In the genomic region with DNA sequence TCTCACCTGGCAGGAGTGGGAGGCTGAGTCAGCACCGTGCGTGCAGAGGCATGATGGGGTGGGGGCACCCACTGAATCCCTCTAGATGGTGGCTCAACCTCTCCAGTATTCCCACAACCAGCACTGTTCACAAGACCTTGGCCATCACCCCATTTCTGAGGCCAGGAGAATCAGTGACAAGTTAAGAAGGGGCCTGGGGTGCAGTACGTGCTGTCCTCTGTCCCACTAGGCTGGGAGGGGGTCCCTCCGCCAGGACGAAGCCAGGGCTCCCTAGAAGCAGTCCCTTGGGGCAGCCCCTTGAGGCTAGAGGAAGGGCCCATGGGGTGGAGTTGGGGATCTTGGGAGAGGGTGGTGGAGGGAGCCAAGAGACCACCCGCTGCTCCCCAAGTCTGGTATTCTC, we compare ENCODE assay signal across 14 cellular contexts. TPM values are rescaled to one million over a fixed set of nuclear protein-coding genes. Genes with fewer than 3 reads are reported as not detected.
"Had no signal": no experiment of that assay in that cellular context is flagged by ENCODE, and none has a peak within 500 bp of the region (broad histone marks: within the 10 kb centered on the region; RNA-seq: fewer than 3 reads in every experiment).

No MANE protein-coding gene starts in this region.

- ATAC-seq: naive thymus-derived CD8-positive, alpha-beta T cell had no signal

- H3K36me3 ChIP-seq: colonic mucosa, stomach, vagina had no signal

- H3K4me3 ChIP-seq: colonic mucosa, lung, stomach, vagina had no signal

- H3K36me3 Mint-ChIP-seq: naive thymus-derived CD8-positive, alpha-beta T cell had no signal

- H3K27me3 ChIP-seq: colonic mucosa, vagina had no signal

- H3K27ac Mint-ChIP-seq: activated B cell treated with CpG ODN at 0.5 μM for 24 hours; T-helper 1 cell treated with Interleukin-12 subunit alpha and Interleukin-12 subunit beta and Interleukin-4 antibody, amounts not matched to agents 30 μg/mL and 1 μg/mL, for 36 hours had no signal

- DNase-seq: activated B cell treated with CpG ODN at 0.5 μM for 24 hours; activated CD4-positive, alpha-beta T cell treated with anti-CD3 and anti-CD28 coated beads, Interleukin-2, amount 50 U/mL, for 1 hour; colonic mucosa; effector CD8-positive, alpha-beta T cell; hippocampal formation; kidney glomerular epithelial cell; stimulated activated CD4-positive, alpha-beta T cell treated with anti-CD3 and anti-CD28 coated beads, Interleukin-4, amount 100 ng/mL, for 4 hours; stomach had no signal

- H3K9me3 Mint-ChIP-seq: activated B cell treated with CpG ODN at 0.5 μM for 24 hours; naive thymus-derived CD8-positive, alpha-beta T cell; T-helper 1 cell treated with Interleukin-12 subunit alpha and Interleukin-12 subunit beta and Interleukin-4 antibody, amounts not matched to agents 30 μg/mL and 1 μg/mL, for 36 hours had no signal

- H3K4me1 Mint-ChIP-seq: activated B cell treated with CpG ODN at 0.5 μM for 24 hours had no signal

- H3K4me3 Mint-ChIP-seq: activated B cell treated with CpG ODN at 0.5 μM for 24 hours; naive thymus-derived CD8-positive, alpha-beta T cell; T-helper 1 cell treated with Interleukin-12 subunit alpha and Interleukin-12 subunit beta and Interleukin-4 antibody, amounts not matched to agents 30 μg/mL and 1 μg/mL, for 36 hours had no signal

- H3K27ac ChIP-seq: colonic mucosa, epithelial cell of prostate, stomach, vagina had no signal

- H3K4me1 ChIP-seq: colonic mucosa, stomach, vagina had no signal

- H3K9me3 ChIP-seq: colonic mucosa, stomach, vagina had no signal

RNA-seq across cellular contexts. Expression of gene MYL3, which starts 4.8 kb away (rescaled TPM):
- total RNA-seq: activated B cell treated with CpG ODN at 0.5 μM for 24 hours; mononuclear cell; naive thymus-derived CD8-positive, alpha-beta T cell; vagina had no signal
- polyA plus RNA-seq: naive thymus-derived CD8-positive, alpha-beta T cell had no signal

RNA-seq across cellular contexts. Expression of gene PTH1R, which starts 19.1 kb away (rescaled TPM):
- total RNA-seq: activated B cell treated with CpG ODN at 0.5 μM for 24 hours; mononuclear cell; naive thymus-derived CD8-positive, alpha-beta T cell had no signal
- polyA plus RNA-seq: naive thymus-derived CD8-positive, alpha-beta T cell had no signal
